Comparison of ENCODE assay signal across 13 cellular contexts in genomic region chr13:97262058-97262457, GRCh38. TPM values are rescaled to one million over a fixed set of nuclear protein-coding genes. Genes with fewer than 3 reads are reported as not detected.
DNase-seq lines count a peak whose midpoint lies in the region; ATAC-seq and TF ChIP-seq lines count a peak whose summit lies in the region.
"Had no signal": no experiment of that assay in that cellular context is flagged by ENCODE, and none has a peak within 500 bp of the region (broad histone marks: within the 10 kb centered on the region; RNA-seq: fewer than 3 reads in every experiment).

No MANE protein-coding gene starts in this region.

- ATAC-seq in HG02571 (IDR thresholded peaks at IDR 0.05; ENCODE audit: unreplicated experiment) (no peak), GM19023 (IDR thresholded peaks at IDR 0.05; ENCODE audit: unreplicated experiment) (no peak)

- H3K27me3 ChIP-seq in esophagus muscularis mucosa (no peaks in the 10 kb centered on the region), sigmoid colon (no peaks in the 10 kb centered on the region)

- H3K27ac Mint-ChIP-seq in T-helper 1 cell treated with Interleukin-12 subunit alpha and Interleukin-12 subunit beta and Interleukin-4 antibody, amounts not matched to agents 30 μg/mL and 1 μg/mL, for 36 hours: no peak overlapping the region
- H3K27ac Mint-ChIP-seq in T-helper 2 cell treated with Interferon-gamma antibody and Interleukin-4, amounts not matched to agents 5 μg/mL and 100 μg/mL, for 36 hours: peak overlapping the region; percentile 49

- no peak for TF ChIP-seq POLR2A in esophagus muscularis mucosa (IDR thresholded peaks at IDR 0.05; ENCODE audit: low read depth)
- TF ChIP-seq POLR2A in sigmoid colon (IDR thresholded peaks at IDR 0.05): no peak

- 71% methylated on average over 8 of the region's 8 CpGs for WGBS in esophagus muscularis mucosa
- 75 to 81% methylated on average over 8 of the region's 8 CpGs for WGBS in sigmoid colon, 2 donors

- H3K27ac ChIP-seq in esophagus muscularis mucosa (replicated peaks in 1 of 4) (peak overlapping the region; percentile 56 to 76 (median 70)), sigmoid colon (peak overlapping the region; percentile 62 to 86 (median 80))

- no peaks in the 10 kb centered on the region for H3K27me3 Mint-ChIP-seq in T-helper 1 cell treated with Interleukin-12 subunit alpha and Interleukin-12 subunit beta and Interleukin-4 antibody, amounts not matched to agents 30 μg/mL and 1 μg/mL, for 36 hours (ENCODE audit: low read depth)
- no peaks in the 10 kb centered on the region for H3K27me3 Mint-ChIP-seq in T-helper 2 cell treated with Interferon-gamma antibody and Interleukin-4, amounts not matched to agents 5 μg/mL and 100 μg/mL, for 36 hours (ENCODE audit: low read depth)

- H3K36me3 ChIP-seq in esophagus muscularis mucosa (no peaks in the 10 kb centered on the region), sigmoid colon (no peaks in the 10 kb centered on the region)

- intact Hi-C loops in esophagus muscularis mucosa (cut with DNase I): no loop called here
- intact Hi-C loops in sigmoid colon (cut with DNase I): no loop called here

- H3K4me1 Mint-ChIP-seq in T-helper 1 cell treated with Interleukin-12 subunit alpha and Interleukin-12 subunit beta and Interleukin-4 antibody, amounts not matched to agents 30 μg/mL and 1 μg/mL, for 36 hours (ENCODE audit: low read depth): peaks cover 48% of the 10 kb centered on the region
- H3K4me1 Mint-ChIP-seq in T-helper 2 cell treated with Interferon-gamma antibody and Interleukin-4, amounts not matched to agents 5 μg/mL and 100 μg/mL, for 36 hours (ENCODE audit: low read depth): peaks cover 61% of the 10 kb centered on the region

- peaks cover 2% of the 10 kb centered on the region for H3K9me3 Mint-ChIP-seq in T-helper 1 cell treated with Interleukin-12 subunit alpha and Interleukin-12 subunit beta and Interleukin-4 antibody, amounts not matched to agents 30 μg/mL and 1 μg/mL, for 36 hours
- H3K9me3 Mint-ChIP-seq in T-helper 2 cell treated with Interferon-gamma antibody and Interleukin-4, amounts not matched to agents 5 μg/mL and 100 μg/mL, for 36 hours: no peaks in the 10 kb centered on the region

- peaks cover 79 to 97% (median 94%) of the 10 kb centered on the region in 4 donors for H3K4me1 ChIP-seq in esophagus muscularis mucosa
- peaks cover 0 to 99% (median 81%) of the 10 kb centered on the region in 4 donors for H3K4me1 ChIP-seq in sigmoid colon

- H3K4me3 ChIP-seq in esophagus muscularis mucosa (no peak overlapping the region), sigmoid colon (no peak overlapping the region)

- H3K4me3 Mint-ChIP-seq in T-helper 1 cell treated with Interleukin-12 subunit alpha and Interleukin-12 subunit beta and Interleukin-4 antibody, amounts not matched to agents 30 μg/mL and 1 μg/mL, for 36 hours: peak overlapping the region; percentile 20
- H3K4me3 Mint-ChIP-seq in T-helper 2 cell treated with Interferon-gamma antibody and Interleukin-4, amounts not matched to agents 5 μg/mL and 100 μg/mL, for 36 hours: peak overlapping the region; percentile 47

- DNase-seq in T-helper 1 cell (no peak), esophagus muscularis mucosa (ENCODE audit: extremely low spot score) (no peak), sigmoid colon (no peak), SHP77 (lab: John Stamatoyannopoulos, UW) (no peak)
- no peak for DNase-seq in T-helper 2 cell treated with Interferon-gamma antibody and Interleukin-4, amounts not matched to agents 5 μg/mL and 100 μg/mL, for 36 hours (ENCODE audit: low spot score)
- DNase-seq: 8988T; activated CD4-positive, CD25-positive, alpha-beta regulatory T cell; DMS79; occipital lobe; RPMI8226 had no signal

- H3K9me3 ChIP-seq in esophagus muscularis mucosa (no peaks in the 10 kb centered on the region), sigmoid colon (no peaks in the 10 kb centered on the region)

- peaks cover 2% of the 10 kb centered on the region for H3K36me3 Mint-ChIP-seq in T-helper 1 cell treated with Interleukin-12 subunit alpha and Interleukin-12 subunit beta and Interleukin-4 antibody, amounts not matched to agents 30 μg/mL and 1 μg/mL, for 36 hours (ENCODE audit: low read depth)
- peaks cover 8% of the 10 kb centered on the region for H3K36me3 Mint-ChIP-seq in T-helper 2 cell treated with Interferon-gamma antibody and Interleukin-4, amounts not matched to agents 5 μg/mL and 100 μg/mL, for 36 hours (ENCODE audit: low read depth)

- TF ChIP-seq CTCF in esophagus muscularis mucosa (IDR thresholded peaks at IDR 0.05) (no peak), sigmoid colon (IDR thresholded peaks at IDR 0.05) (no peak)

- TF ChIP-seq EP300 in esophagus muscularis mucosa (IDR thresholded peaks at IDR 0.05): no peak
- TF ChIP-seq EP300 in sigmoid colon (IDR thresholded peaks at IDR 0.05): no peak

RNA-seq across cellular contexts. Expression of gene MBNL2, which starts 39.9 kb away (rescaled TPM):
- total RNA-seq in esophagus muscularis mucosa (100 to 1,000 TPM in 2 of 4 donors, 10 to 100 TPM in 2; 92.8 to 132 (median 101) TPM), sigmoid colon (100 to 1,000 TPM in 1 of 4 donors, 10 to 100 TPM in 3; 84.7 to 110 (median 95.1) TPM)
- polyA plus RNA-seq in sigmoid colon: 10 to 100 TPM; 11.8 to 16.2 (median 14.8) TPM
